In the genomic region with DNA sequence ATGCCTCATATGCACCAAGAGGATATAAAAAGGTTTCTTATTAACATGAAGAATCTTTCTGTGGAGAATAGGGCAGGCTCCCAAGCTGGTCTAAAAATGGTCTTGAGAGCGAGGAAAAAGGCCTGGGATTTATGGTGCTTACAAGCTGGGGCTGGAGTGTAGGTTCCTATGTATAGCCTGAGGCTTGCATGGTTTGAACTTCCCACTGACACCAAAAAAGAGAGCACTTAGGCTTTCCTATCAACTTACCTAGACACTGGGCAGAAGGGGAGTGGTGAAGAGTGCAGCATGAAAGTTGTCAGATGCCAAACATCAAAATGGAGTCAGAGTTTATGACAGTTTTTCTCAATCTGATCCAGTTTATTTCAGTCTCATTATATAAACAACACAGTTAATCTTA, we compare ENCODE assay signal across 25 cellular contexts.
DNase-seq lines count a peak whose midpoint lies in the region; ATAC-seq, FAIRE-seq and TF ChIP-seq lines count a peak whose summit lies in the region.
"Had no signal": no experiment of that assay in that cellular context is flagged by ENCODE, and none has a peak within 500 bp of the region (broad histone marks: within the 10 kb centered on the region; RNA-seq: fewer than 3 reads in every experiment).

No MANE protein-coding gene starts in this region.

- intact Hi-C loops in pancreas (cut with DNase I), result no loop called here

- H3K4ac ChIP-seq in H1 (replicated peaks; ENCODE audit: insufficient read length, low read depth, low read length) (no peak overlapping the region), mesenchymal stem cell (ENCODE audit: low read depth in 1 of 2, low read length in 2 of 2) (no peak overlapping the region)

- POLR2A ChIA-PET in H1 (lab: Charles Lee; ENCODE audit: partially characterized antibody), result no interaction called here

- H3K4me2 ChIP-seq in H1 (ENCODE audit: insufficient read depth in 1 of 2, low read depth in 2 of 2, low read length in 2 of 2) (no peak overlapping the region), mesenchymal stem cell (ENCODE audit: low read length, poor library complexity, severe bottlenecking) (peak overlapping the region; percentile 29)
- H3K4me2 ChIP-seq: BLaER1 had no signal

- no peak for ATAC-seq in pancreas

- H3K36me3 ChIP-seq in H1 (ENCODE audit: control insufficient read depth in 2 of 4, insufficient read depth in 4 of 4, low read length in 3 of 4) (no peaks in the 10 kb centered on the region), mesenchymal stem cell (ENCODE audit: control insufficient read depth in 1 of 2, insufficient read depth in 2 of 2, low read depth in 1 of 2, low read length in 2 of 2) (no peaks in the 10 kb centered on the region), pancreas (no peaks in the 10 kb centered on the region)
- H3K36me3 ChIP-seq: BE2C, BLaER1 had no signal

- H3K27ac ChIP-seq in H1 (ENCODE audit: low read depth, low read length) (no peak overlapping the region), mesenchymal stem cell (ENCODE audit: low read length, poor library complexity, severe bottlenecking) (no peak overlapping the region), pancreas (no peak overlapping the region)
- H3K27ac ChIP-seq: BLaER1 had no signal

- H2BK5ac ChIP-seq in H1 (ENCODE audit: low read depth, low read length), result no peak overlapping the region
- no peak overlapping the region for H2BK5ac ChIP-seq in mesenchymal stem cell (ENCODE audit: low read depth, low read length, poor library complexity, severe bottlenecking)

- H3K56ac ChIP-seq in H1 (replicated peaks; ENCODE audit: insufficient read length, low read depth, low read length), result no peak overlapping the region

- H4K20me1 ChIP-seq in H1 (replicated peaks in 1 of 2; ENCODE audit: control insufficient read depth in 1 of 2, insufficient read depth in 2 of 2, low read length in 2 of 2), result no peaks in the 10 kb centered on the region
- H4K20me1 ChIP-seq: BLaER1 had no signal

- H3K79me1 ChIP-seq in H1 (ENCODE audit: low read depth, low read length) (no peaks in the 10 kb centered on the region), mesenchymal stem cell (replicated peaks; ENCODE audit: low read length, poor library complexity, severe bottlenecking) (no peaks in the 10 kb centered on the region)

- H4K91ac ChIP-seq in H1 (replicated peaks; ENCODE audit: insufficient read length, low read length), result no peak overlapping the region
- no peak overlapping the region for H4K91ac ChIP-seq in mesenchymal stem cell (ENCODE audit: low read length)

- TF ChIP-seq CTCF in H1 (IDR thresholded peaks at IDR 0.05; ENCODE audit: control extremely low read depth in 1 of 3, insufficient read depth in 1 of 3, low read depth in 1 of 3, low read length in 3 of 3) (no peak), pancreas (IDR thresholded peaks at IDR 0.05) (no peak)

- FAIRE-seq in H1 (lab: Jason Lieb, UNC) (peak; percentile 45), pancreas (lab: Jason Lieb, UNC) (no peak)
- FAIRE-seq: A204.1, G401.6, GM12891, GM19239 had no signal

- H2BK120ac ChIP-seq in H1 (replicated peaks; ENCODE audit: low read depth, low read length), result no peak overlapping the region
- no peak overlapping the region for H2BK120ac ChIP-seq in mesenchymal stem cell (ENCODE audit: low read depth, low read length)

- H2BK12ac ChIP-seq in H1 (ENCODE audit: low read depth, low read length) (no peak overlapping the region), mesenchymal stem cell (ENCODE audit: low read length in 2 of 2) (no peak overlapping the region)

- H3K27me3 ChIP-seq in H1 (replicated peaks in 1 of 4; ENCODE audit: control insufficient read depth in 3 of 4, extremely low read depth in 1 of 4, insufficient read depth in 3 of 4, low read length in 3 of 4) (no peaks in the 10 kb centered on the region), mesenchymal stem cell (ENCODE audit: control insufficient read depth in 1 of 2, insufficient read depth in 1 of 2, low read length in 2 of 2) (no peaks in the 10 kb centered on the region), pancreas (no peaks in the 10 kb centered on the region)
- H3K27me3 ChIP-seq: BE2C, BLaER1 had no signal

- no peak overlapping the region for H2BK15ac ChIP-seq in H1 (ENCODE audit: low read length)
- H2BK15ac ChIP-seq in mesenchymal stem cell (ENCODE audit: low read depth, poor library complexity, severe bottlenecking), result no peak overlapping the region

- H2AFZ ChIP-seq in H1 (ENCODE audit: low read length) (no peak overlapping the region), mesenchymal stem cell (ENCODE audit: low read depth, low read length) (no peak overlapping the region)

- no peak for TF ChIP-seq EP300 in H1 (IDR thresholded peaks at IDR 0.05; ENCODE audit: borderline replicate concordance in 1 of 2, low read depth in 2 of 2, low read length in 2 of 2)

- H4K8ac ChIP-seq in H1 (ENCODE audit: extremely low read depth, insufficient read depth, low read length) (no peak overlapping the region), mesenchymal stem cell (ENCODE audit: low read length) (no peak overlapping the region)

- H3K18ac ChIP-seq in H1 (ENCODE audit: extremely low read depth, low read length), result no peak overlapping the region
- no peak overlapping the region for H3K18ac ChIP-seq in mesenchymal stem cell (ENCODE audit: low read depth in 1 of 2, low read length in 2 of 2)

- H3K23me2 ChIP-seq in H1 (ENCODE audit: low read depth, low read length), result no peaks in the 10 kb centered on the region

- H3K23ac ChIP-seq in H1 (ENCODE audit: insufficient read length), result no peak overlapping the region
- H3K23ac ChIP-seq in mesenchymal stem cell (ENCODE audit: low read length in 2 of 2), result no peak overlapping the region

- H2BK20ac ChIP-seq in H1 (ENCODE audit: low read length), result no peak overlapping the region

- no peak for TF ChIP-seq POLR2A in H1 (IDR thresholded peaks at IDR 0.05; ENCODE audit: control extremely low read depth in 1 of 2, low read depth in 2 of 2, low read length in 2 of 2)

- WGBS in H1 (ENCODE audit: extremely low coverage in 1 of 2, insufficient coverage in 1 of 2, insufficient read length in 1 of 2, insufficient replicate concordance in 2 of 2, low coverage in 1 of 2, low lambda C conversion rate in 2 of 2, missing lambda C conversion rate in 1 of 2), 2 experiments, result 89% methylated on average over 1 of the region's 1 CpG; no CpG with 5 or more reads in 1 of the 2 experiments
- 94% methylated on average over 1 of the region's 1 CpG for WGBS in mesenchymal stem cell
- WGBS in pancreas, 2 donors, result 87% methylated on average over 1 of the region's 1 CpG

- H3K4me3 ChIP-seq in H1 (ENCODE audit: extremely low read depth in 1 of 4, insufficient read depth in 2 of 4, low read depth in 3 of 4, low read length in 4 of 4) (no peak overlapping the region), mesenchymal stem cell (ENCODE audit: insufficient read depth in 1 of 2, low read depth in 1 of 2, low read length in 2 of 2) (no peak overlapping the region), pancreas (no peak overlapping the region)
- H3K4me3 ChIP-seq: BLaER1 had no signal

- peak; percentile 72 for DNase-seq in ELF-1 (ENCODE audit: low read depth, low spot score)
- DNase-seq in H1 (ENCODE audit: low read depth in 1 of 2, low spot score in 2 of 2), result no peak
- DNase-seq in mesenchymal stem cell, result no peak
- DNase-seq in pancreas, result no peak
- no peak for DNase-seq in NCI-H510A (lab: John Stamatoyannopoulos, UW)
- DNase-seq: 8988T; ACHN; BE2C; C1 segment of cervical spinal cord; CD4-positive, alpha-beta memory T cell; CD4-positive, CD25-positive, alpha-beta regulatory T cell; CD8-positive, alpha-beta memory T cell; COR-L47; DMS 273 treated with DMSO at 0.1 percent for 48 hours; DMS153; DMS53; DMS79; DND-41; EL; GF-D8 had no signal

- H3K79me2 ChIP-seq in H1 (ENCODE audit: control insufficient read depth in 1 of 2, insufficient read depth in 2 of 2, low read length in 2 of 2), result no peaks in the 10 kb centered on the region

- no peaks in the 10 kb centered on the region for H3K9me3 ChIP-seq in H1 (ENCODE audit: insufficient read depth in 2 of 2, low read depth in 1 of 2, low read length in 1 of 2)
- H3K9me3 ChIP-seq in mesenchymal stem cell (ENCODE audit: control insufficient read depth, low read length), result peaks cover 5% of the 10 kb centered on the region
- no peaks in the 10 kb centered on the region for H3K9me3 ChIP-seq in pancreas
- H3K9me3 ChIP-seq: BE2C, BLaER1 had no signal

- H3K14ac ChIP-seq in H1 (ENCODE audit: insufficient read length) (no peak overlapping the region), mesenchymal stem cell (ENCODE audit: low read length in 2 of 2) (no peak overlapping the region)

- H2AK5ac ChIP-seq in H1 (ENCODE audit: low read depth, low read length), result no peak overlapping the region
- H2AK5ac ChIP-seq in mesenchymal stem cell (ENCODE audit: low read length, severe bottlenecking), result no peak overlapping the region

- TF ChIP-seq RAD21 in H1 (IDR thresholded peaks at IDR 0.05 in 1 of 2, conservative IDR thresholded peaks at IDR 0.05 in 1 of 2; ENCODE audit: low read depth in 2 of 2, low read length in 2 of 2), result no peak

- H3K9ac ChIP-seq in H1 (replicated peaks in 1 of 4; ENCODE audit: extremely low read depth in 1 of 4, low read depth in 3 of 4, low read length in 3 of 4) (no peak overlapping the region), mesenchymal stem cell (ENCODE audit: low read length) (no peak overlapping the region)
- H3K9ac ChIP-seq: BLaER1 had no signal

- no peak overlapping the region for H4K5ac ChIP-seq in H1 (ENCODE audit: insufficient read length, low read depth, low read length)

- CTCF ChIA-PET in H1 (lab: Charles Lee; ENCODE audit: partially characterized antibody), result no interaction called here

- H3K4me1 ChIP-seq in H1 (replicated peaks in 1 of 4; ENCODE audit: control insufficient read depth in 3 of 4, insufficient read depth in 4 of 4, low read length in 3 of 4), result no peaks in the 10 kb centered on the region
- no peaks in the 10 kb centered on the region for H3K4me1 ChIP-seq in mesenchymal stem cell (ENCODE audit: control insufficient read depth, insufficient read depth, low read depth, low read length)
- H3K4me1 ChIP-seq in pancreas, result no peaks in the 10 kb centered on the region
- H3K4me1 ChIP-seq: BE2C, BLaER1 had no signal

TF ChIP-seq in H1, 55 proteins besides CTCF, POLR2A, EP300 and RAD21:
- TF ChIP-seq CHD2 (IDR thresholded peaks at IDR 0.05; ENCODE audit: low read length), result no peak
